ENCODE assay signal across 27 cellular contexts in the genomic region with DNA sequence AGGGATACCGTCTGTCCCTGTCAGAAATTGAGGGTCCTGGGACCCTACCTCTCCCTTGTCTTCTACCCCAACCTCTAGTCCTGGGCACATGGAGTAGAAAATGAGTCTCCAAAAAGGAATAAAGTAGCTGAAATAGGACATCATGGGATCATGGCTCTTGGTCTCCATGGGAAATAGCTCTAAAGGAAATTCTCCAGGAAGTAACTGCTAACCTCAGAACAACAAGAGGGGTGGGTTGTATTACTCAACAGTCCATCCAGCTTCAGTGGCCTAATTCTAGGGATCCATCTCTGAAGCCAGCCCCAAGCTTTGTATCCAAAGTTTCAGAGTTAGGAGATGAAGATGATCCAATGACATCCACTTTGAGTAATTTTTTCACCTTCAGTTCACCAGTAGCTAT.
"Had no signal": no experiment of that assay in that cellular context is flagged by ENCODE, and none has a peak within 500 bp of the region (broad histone marks: within the 10 kb centered on the region; RNA-seq: fewer than 3 reads in every experiment).

No MANE protein-coding gene starts in this region.

- H3K9ac ChIP-seq: neural progenitor cell had no signal

- H3K9me3 ChIP-seq: left lung, lower lobe of right lung, neutrophil, ovary, right atrium auricular region, right lobe of liver, stomach, testis, thyroid gland, transverse colon, upper lobe of left lung, vagina had no signal

- H3K27me3 ChIP-seq: ovary, right atrium auricular region, right lobe of liver, stomach, testis, thyroid gland, upper lobe of left lung, vagina had no signal

- H2AFZ ChIP-seq: neural progenitor cell had no signal

- H3K27ac ChIP-seq: left lung, lower lobe of right lung, neural progenitor cell, neutrophil, ovary, right atrium auricular region, right lobe of liver, stomach, testis, thyroid gland, transverse colon, upper lobe of left lung, vagina had no signal

- H3K4me2 ChIP-seq: neural progenitor cell, smooth muscle cell had no signal

- H3K36me3 ChIP-seq: left lung, lower lobe of right lung, neural progenitor cell, neutrophil, ovary, right atrium auricular region, right lobe of liver, stomach, thyroid gland, transverse colon, upper lobe of left lung, vagina had no signal

- DNase-seq: hypothalamus; immature natural killer cell; kidney; left colon; left lung; lower lobe of right lung; mesendoderm; naive B cell; natural killer cell; nephron progenitor cell; occipital lobe; ovary; right lobe of liver; stimulated activated CD4-positive, alpha-beta T cell treated with anti-CD3 and anti-CD28 coated beads, Interleukin-2, amount 100 ng/mL, for 24 hours; stimulated activated CD4-positive, alpha-beta T cell treated with anti-CD3 and anti-CD28 coated beads, Interleukin-4, amount 100 ng/mL, for 1 hour; stimulated activated naive B cell treated with anti-CD40 and anti-IgM and Interleukin-4, amounts not matched to agents 10 μg/mL and 1 μg/mL and 100 μg/mL, for 72 hours; stimulated activated naive CD8-positive, alpha-beta T cell treated with anti-CD3 and anti-CD28 coated beads, Interleukin-15, Interleukin-2, amounts not matched to agents 100 U/mL and 50 U/mL, for 24 hours; stomach; testis; thyroid gland; transverse colon; upper lobe of left lung had no signal

- ATAC-seq: left colon; left lung; lower lobe of right lung; natural killer cell; right lobe of liver; stimulated activated naive B cell treated with anti-CD40 and anti-IgM and Interleukin-4, amounts not matched to agents 10 μg/mL and 1 μg/mL and 100 μg/mL, for 72 hours; stimulated activated naive CD8-positive, alpha-beta T cell treated with anti-CD3 and anti-CD28 coated beads, Interleukin-15, Interleukin-2, amounts not matched to agents 100 U/mL and 50 U/mL, for 24 hours had no signal

- H3K4me1 ChIP-seq: neural progenitor cell, right lobe of liver, testis, thyroid gland, vagina had no signal

- H3K4me3 ChIP-seq: left lung, lower lobe of right lung, neural progenitor cell, ovary, right atrium auricular region, right lobe of liver, smooth muscle cell, stomach, testis, thyroid gland, transverse colon, upper lobe of left lung, vagina had no signal
